Comparison of ENCODE assay signal across 10 cellular contexts in the genomic region with DNA sequence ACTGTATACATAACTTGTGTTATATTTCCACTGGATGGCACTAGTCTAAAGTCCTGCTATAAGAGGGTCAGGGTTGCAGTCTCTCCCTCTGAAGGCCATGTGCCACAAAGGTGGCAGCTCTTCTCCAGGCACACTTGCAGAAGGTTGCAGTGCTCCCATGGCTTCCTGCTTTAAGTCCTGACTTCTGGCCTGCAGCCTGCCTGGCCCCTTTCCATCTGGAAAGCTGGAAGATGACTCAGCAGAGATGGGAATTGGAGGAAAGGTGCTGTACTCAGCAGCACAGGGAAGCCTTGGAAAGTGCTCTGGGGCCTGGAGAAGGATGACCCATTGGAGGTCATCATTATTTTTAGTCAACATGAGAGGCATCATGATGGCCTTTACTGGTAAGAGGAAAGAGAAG. TPM values are rescaled to one million over a fixed set of nuclear protein-coding genes. Genes with fewer than 3 reads are reported as not detected.
DNase-seq lines count a peak whose midpoint lies in the region; ATAC-seq and TF ChIP-seq lines count a peak whose summit lies in the region.
"Had no signal": no experiment of that assay in that cellular context is flagged by ENCODE, and none has a peak within 500 bp of the region (broad histone marks: within the 10 kb centered on the region; RNA-seq: fewer than 3 reads in every experiment).

No MANE protein-coding gene starts in this region.

- no peaks in the 10 kb centered on the region for H3K9me2 ChIP-seq in OCI-LY7 (ENCODE audit: insufficient read depth, low read length)

- no peaks in the 10 kb centered on the region for H3K79me2 ChIP-seq in OCI-LY7 (ENCODE audit: insufficient read depth, low read depth, low read length)

- ATAC-seq in left lobe of liver (peak; percentile 98), aorta (ENCODE audit: low FRiP score) (peak; percentile 49), GM21423 (IDR thresholded peaks at IDR 0.05; ENCODE audit: unreplicated experiment) (no peak)

- CTCF ChIA-PET in OCI-LY7 (lab: Charles Lee; ENCODE audit: unreplicated experiment) = no interaction called here

- POLR2A ChIA-PET in OCI-LY7 (lab: Charles Lee) = interaction anchor here (0.7 kb wide), 1 partner anchor 433 kb away, joined by 3 read pairs; no protein-coding TSS in a partner anchor

- DNase-seq in NCI-H82 (lab: John Stamatoyannopoulos, UW) (peak; percentile 41), NCI-H82 treated with DMSO at 0.1 percent for 48 hours (lab: John Stamatoyannopoulos, UW; ENCODE audit: unreplicated experiment) (no peak), brain pericyte (ENCODE audit: low read depth, low spot score) (peak; percentile 0), left lobe of liver (ENCODE audit: low spot score) (peak; percentile 89), aorta (peak; percentile 67 to 79), OCI-LY7 (ENCODE audit: low spot score) (no peak), DMS79 treated with DMSO at 0.1 percent for 48 hours (lab: John Stamatoyannopoulos, UW) (no peak)
- DNase-seq: activated T-cell treated with anti-CD3 and anti-CD28 coated beads, Interleukin-2, amount 50 U/mL, for 24 hours; NCI-H2227 treated with DMSO at 0.1 percent for 48 hours had no signal

- no peak overlapping the region for H3K4me2 ChIP-seq in OCI-LY7 (ENCODE audit: low read length)

- H4K20me1 ChIP-seq in OCI-LY7 (ENCODE audit: insufficient read depth, low read length) = no peaks in the 10 kb centered on the region

- H3K4me3 ChIP-seq in aorta (ENCODE audit: low read length in 2 of 2) = no peak overlapping the region
- no peak overlapping the region for H3K4me3 ChIP-seq in OCI-LY7 (ENCODE audit: low read depth, low read length, poor library complexity, severe bottlenecking)

- H3K27ac ChIP-seq in aorta (ENCODE audit: low read depth in 1 of 2, low read length in 2 of 2) (no peak overlapping the region), OCI-LY7 (ENCODE audit: low read depth, low read length, poor library complexity, severe bottlenecking) (no peak overlapping the region)

- H3K36me3 ChIP-seq in aorta (ENCODE audit: control insufficient read depth in 1 of 2, insufficient read depth in 2 of 2, low read length in 1 of 2) = no peaks in the 10 kb centered on the region
- H3K36me3 ChIP-seq in OCI-LY7 (ENCODE audit: insufficient read depth, low read length) = no peaks in the 10 kb centered on the region

- intact Hi-C loops in aorta (cut with DNase I) (no loop called here), OCI-LY7 (cut with micrococcal nuclease; ENCODE audit: unreplicated experiment) (no loop called here)

- TF ChIP-seq CTCF in OCI-LY7 (conservative IDR thresholded peaks at IDR 0.05; ENCODE audit: low read length) = no peak

- H3K27me3 ChIP-seq in aorta (ENCODE audit: control insufficient read depth in 1 of 2, insufficient read depth in 2 of 2, low read length in 1 of 2) = no peaks in the 10 kb centered on the region

- no TSS peak for BruUV-seq in OCI-LY7 (replicated peaks; lab: Mats Ljungman, UMichigan)

- H2AFZ ChIP-seq in OCI-LY7 (ENCODE audit: low read length) = no peak overlapping the region

- H3K9me3 ChIP-seq in aorta (ENCODE audit: control insufficient read depth, low read length) = no peaks in the 10 kb centered on the region
- H3K9me3 ChIP-seq in OCI-LY7 (ENCODE audit: low read length) = no peaks in the 10 kb centered on the region

- H3K4me1 ChIP-seq in aorta (ENCODE audit: control insufficient read depth in 1 of 2, insufficient read depth in 2 of 2, low read length in 2 of 2) (peaks cover 0 to 3% of the 10 kb centered on the region in 2 donors), OCI-LY7 (ENCODE audit: insufficient read depth, low read length, poor library complexity, severe bottlenecking) (no peaks in the 10 kb centered on the region)

RNA-seq across cellular contexts. Expression of a gene that starts 40.9 kb away (rescaled TPM):
- 30.6 TPM for total RNA-seq in left lobe of liver
- total RNA-seq in aorta = 10 to 100 TPM; 44.7 to 52.5 TPM
- 10 to 100 TPM; 40.9 to 51.7 TPM for polyA plus RNA-seq in aorta
- 121 and 135 TPM in 2 replicates for total RNA-seq in OCI-LY7 (2014; rRNA removed; shearing (Covaris generic))
- total RNA-seq in OCI-LY7 (2022) = 126 and 133 TPM in 2 replicates

Comparison
In these comparisons a context has a peak if more than half of its experiments do, and no peak if none do; other contexts are left out.
1. DNase-seq: peak in NCI-H82 (single experiment), brain pericyte (single experiment), left lobe of liver (single experiment) and aorta (2 of 2); none in NCI-H82 treated with DMSO at 0.1 percent for 48 hours (single experiment), OCI-LY7 (single experiment) and DMS79 treated with DMSO at 0.1 percent for 48 hours (single experiment).